Comparison of ENCODE assay signal across 1 cellular context in the genomic region with DNA sequence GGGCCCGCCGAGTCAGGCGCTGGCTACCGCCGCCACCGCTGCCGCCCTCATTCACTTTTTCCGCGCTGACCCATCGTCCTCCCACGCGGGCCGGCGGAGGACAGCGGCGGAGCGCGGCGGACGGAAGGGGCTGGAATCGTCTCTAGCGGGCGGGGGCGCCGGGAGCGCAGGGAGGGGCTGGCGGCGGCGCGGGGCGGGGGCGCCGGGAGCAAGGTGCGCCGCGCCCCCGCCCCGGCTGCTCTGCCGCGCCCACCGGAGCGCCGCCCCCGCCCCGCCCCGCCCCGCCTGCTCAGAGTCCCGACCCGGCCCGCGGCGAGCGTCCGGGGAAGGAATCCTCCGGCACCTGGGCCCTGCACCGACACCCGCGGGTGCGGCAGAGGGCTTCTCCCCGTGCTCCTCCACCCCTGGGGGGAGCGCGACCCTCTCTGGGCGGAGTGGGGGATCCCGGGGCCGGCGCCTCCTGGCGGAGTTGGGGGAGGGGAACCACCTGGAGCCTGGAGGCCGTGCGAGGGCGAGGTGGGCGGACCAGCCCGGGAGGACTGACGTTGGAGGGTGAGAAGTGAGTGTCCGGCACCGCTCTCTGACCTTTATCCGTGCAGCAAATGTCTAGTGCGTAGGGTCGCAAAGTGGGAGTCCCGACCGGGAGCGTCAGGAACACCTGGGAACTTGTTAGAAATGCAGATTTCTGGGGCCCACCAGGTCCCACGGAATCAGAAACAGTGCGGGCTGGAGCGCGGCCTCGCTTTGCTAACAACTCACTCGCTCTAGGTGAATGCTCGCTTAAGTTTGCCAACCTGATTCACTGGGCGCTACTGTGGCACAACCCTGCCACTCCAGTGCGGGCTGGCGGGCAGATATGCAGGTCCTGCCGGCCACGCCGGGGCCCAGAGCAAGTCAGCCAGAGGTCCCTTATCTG.
A peak's percentile ranks its signal among the peaks of the same experiment; 100 is the strongest.
TF ChIP-seq lines count a peak whose summit lies in the region.

A gene with protein sequence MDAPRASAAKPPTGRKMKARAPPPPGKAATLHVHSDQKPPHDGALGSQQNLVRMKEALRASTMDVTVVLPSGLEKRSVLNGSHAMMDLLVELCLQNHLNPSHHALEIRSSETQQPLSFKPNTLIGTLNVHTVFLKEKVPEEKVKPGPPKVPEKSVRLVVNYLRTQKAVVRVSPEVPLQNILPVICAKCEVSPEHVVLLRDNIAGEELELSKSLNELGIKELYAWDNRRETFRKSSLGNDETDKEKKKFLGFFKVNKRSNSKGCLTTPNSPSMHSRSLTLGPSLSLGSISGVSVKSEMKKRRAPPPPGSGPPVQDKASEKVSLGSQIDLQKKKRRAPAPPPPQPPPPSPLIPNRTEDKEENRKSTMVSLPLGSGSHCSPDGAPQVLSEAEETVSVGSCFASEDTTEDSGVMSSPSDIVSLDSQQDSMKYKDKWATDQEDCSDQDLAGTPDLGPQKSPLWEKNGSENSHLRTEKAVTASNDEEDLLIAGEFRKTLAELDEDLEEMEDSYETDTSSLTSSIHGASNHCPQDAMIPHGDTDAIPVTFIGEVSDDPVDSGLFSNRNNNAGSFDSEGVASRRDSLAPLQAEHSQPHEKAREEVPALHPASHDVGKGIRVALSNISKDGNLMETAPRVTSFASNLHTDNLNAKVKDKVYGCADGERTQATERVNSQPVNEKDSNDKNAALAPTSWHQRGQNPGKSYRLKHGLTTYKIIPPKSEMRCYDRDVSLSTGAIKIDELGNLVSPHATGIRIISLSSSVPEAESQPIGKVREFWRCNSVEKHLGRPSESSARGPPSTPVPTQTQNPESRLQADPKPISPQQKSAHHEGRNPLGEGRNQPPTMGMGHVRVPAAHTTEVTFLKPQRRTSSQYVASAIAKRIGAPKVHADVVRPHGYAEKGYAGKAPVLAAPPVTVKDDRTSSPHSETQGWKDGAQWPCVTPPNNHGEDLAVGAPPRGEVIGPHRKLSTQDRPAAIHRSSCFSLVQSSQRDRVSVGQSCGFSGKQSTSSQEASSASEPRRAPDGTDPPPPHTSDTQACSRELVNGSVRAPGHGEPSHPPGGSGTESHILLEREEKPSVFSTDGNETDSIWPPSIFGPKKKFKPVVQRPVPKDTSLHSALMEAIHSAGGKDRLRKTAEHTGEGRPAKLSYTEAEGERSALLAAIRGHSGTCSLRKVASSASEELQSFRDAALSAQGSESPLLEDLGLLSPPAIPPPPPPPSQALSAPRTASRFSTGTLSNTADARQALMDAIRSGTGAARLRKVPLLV (minus strand): TSS at position 144 of the 916 bp plus-strand sequence. CDS start 176 bp downstream, outside the sequence.

TF ChIP-seq in K562, 482 proteins besides CTCF, POLR2A, EP300 and RAD21:
- TF ChIP-seq TARDBP (IDR thresholded peaks at IDR 0.05) (no peak), BRCA1 (IDR thresholded peaks at IDR 0.05) (no peak), BRCA1 (CRISPR knock-in tag; IDR thresholded peaks at IDR 0.05) (0 out of 2 replicates have a peak, but pooled peaks have one; percentile 43), ZNF830 (CRISPR knock-in tag; IDR thresholded peaks at IDR 0.05) (no peak), EGR1 (conservative IDR thresholded peaks at IDR 0.05) (0 out of 2 replicates have a peak, but pooled peaks have one; percentile 5), HIVEP1 (CRISPR knock-in tag; IDR thresholded peaks at IDR 0.05) (no peak), GATAD2A (IDR thresholded peaks at IDR 0.05) (no peak), ZNF263 (CRISPR knock-in tag; IDR thresholded peaks at IDR 0.05; ENCODE audit: borderline replicate concordance) (peak; percentile 61), SLC30A9 (CRISPR knock-in tag; IDR thresholded peaks at IDR 0.05) (no peak), HDAC1 (IDR thresholded peaks at IDR 0.05) (no peak), KLF13 (tag; IDR thresholded peaks at IDR 0.05; ENCODE audit: borderline replicate concordance, low read depth) (no peak), PHF8 (IDR thresholded peaks at IDR 0.05; ENCODE audit: borderline replicate concordance, low read length) (peak; percentile 39; the same call in 1 of the 2 replicates), CHCHD3 (CRISPR knock-in tag; IDR thresholded peaks at IDR 0.05) (no peak), POLR2AphosphoS2 (IDR thresholded peaks at IDR 0.05; ENCODE audit: low read length) (no peak), MAFK (IDR thresholded peaks at IDR 0.05; ENCODE audit: low read length) (no peak), RBM34 (IDR thresholded peaks at IDR 0.05; ENCODE audit: borderline replicate concordance, insufficient read depth, low read length) (no peak), ERF (CRISPR knock-in tag; IDR thresholded peaks at IDR 0.05) (no peak), SIX5 (IDR thresholded peaks at IDR 0.05; ENCODE audit: borderline replicate concordance in 1 of 2, insufficient read depth in 1 of 2, low read depth in 1 of 2, low read length in 2 of 2) (no peak), KAT7 (CRISPR knock-in tag; IDR thresholded peaks at IDR 0.05; ENCODE audit: borderline replicate concordance) (0 out of 2 replicates have a peak, but pooled peaks have one; percentile 45), ZFX (CRISPR knock-in tag; IDR thresholded peaks at IDR 0.05) (peak; percentile 54), ZNF12 (CRISPR knock-in tag; IDR thresholded peaks at IDR 0.05) (no peak), TEAD4 (IDR thresholded peaks at IDR 0.05; ENCODE audit: low read length) (no peak), TEAD4 (CRISPR knock-in tag; IDR thresholded peaks at IDR 0.05; ENCODE audit: borderline replicate concordance) (no peak), FOXJ2 (tag; IDR thresholded peaks at IDR 0.05) (no peak), RBM15 (IDR thresholded peaks at IDR 0.05; ENCODE audit: insufficient read depth, low read length) (no peak)
- TF ChIP-seq, protein P1, sequence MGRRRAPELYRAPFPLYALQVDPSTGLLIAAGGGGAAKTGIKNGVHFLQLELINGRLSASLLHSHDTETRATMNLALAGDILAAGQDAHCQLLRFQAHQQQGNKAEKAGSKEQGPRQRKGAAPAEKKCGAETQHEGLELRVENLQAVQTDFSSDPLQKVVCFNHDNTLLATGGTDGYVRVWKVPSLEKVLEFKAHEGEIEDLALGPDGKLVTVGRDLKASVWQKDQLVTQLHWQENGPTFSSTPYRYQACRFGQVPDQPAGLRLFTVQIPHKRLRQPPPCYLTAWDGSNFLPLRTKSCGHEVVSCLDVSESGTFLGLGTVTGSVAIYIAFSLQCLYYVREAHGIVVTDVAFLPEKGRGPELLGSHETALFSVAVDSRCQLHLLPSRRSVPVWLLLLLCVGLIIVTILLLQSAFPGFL (CRISPR knock-in tag; IDR thresholded peaks at IDR 0.05), result no peak
- TF ChIP-seq, protein P2, sequence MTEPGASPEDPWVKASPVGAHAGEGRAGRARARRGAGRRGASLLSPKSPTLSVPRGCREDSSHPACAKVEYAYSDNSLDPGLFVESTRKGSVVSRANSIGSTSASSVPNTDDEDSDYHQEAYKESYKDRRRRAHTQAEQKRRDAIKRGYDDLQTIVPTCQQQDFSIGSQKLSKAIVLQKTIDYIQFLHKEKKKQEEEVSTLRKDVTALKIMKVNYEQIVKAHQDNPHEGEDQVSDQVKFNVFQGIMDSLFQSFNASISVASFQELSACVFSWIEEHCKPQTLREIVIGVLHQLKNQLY (CRISPR knock-in tag; conservative IDR thresholded peaks at IDR 0.05), result no peak
- TF ChIP-seq, protein P3, sequence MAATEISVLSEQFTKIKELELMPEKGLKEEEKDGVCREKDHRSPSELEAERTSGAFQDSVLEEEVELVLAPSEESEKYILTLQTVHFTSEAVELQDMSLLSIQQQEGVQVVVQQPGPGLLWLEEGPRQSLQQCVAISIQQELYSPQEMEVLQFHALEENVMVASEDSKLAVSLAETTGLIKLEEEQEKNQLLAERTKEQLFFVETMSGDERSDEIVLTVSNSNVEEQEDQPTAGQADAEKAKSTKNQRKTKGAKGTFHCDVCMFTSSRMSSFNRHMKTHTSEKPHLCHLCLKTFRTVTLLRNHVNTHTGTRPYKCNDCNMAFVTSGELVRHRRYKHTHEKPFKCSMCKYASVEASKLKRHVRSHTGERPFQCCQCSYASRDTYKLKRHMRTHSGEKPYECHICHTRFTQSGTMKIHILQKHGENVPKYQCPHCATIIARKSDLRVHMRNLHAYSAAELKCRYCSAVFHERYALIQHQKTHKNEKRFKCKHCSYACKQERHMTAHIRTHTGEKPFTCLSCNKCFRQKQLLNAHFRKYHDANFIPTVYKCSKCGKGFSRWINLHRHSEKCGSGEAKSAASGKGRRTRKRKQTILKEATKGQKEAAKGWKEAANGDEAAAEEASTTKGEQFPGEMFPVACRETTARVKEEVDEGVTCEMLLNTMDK (IDR thresholded peaks at IDR 0.05; ENCODE audit: borderline replicate concordance, insufficient read depth, low read depth, low read length, poor library complexity, severe bottlenecking), result no peak
- TF ChIP-seq, protein P4, sequence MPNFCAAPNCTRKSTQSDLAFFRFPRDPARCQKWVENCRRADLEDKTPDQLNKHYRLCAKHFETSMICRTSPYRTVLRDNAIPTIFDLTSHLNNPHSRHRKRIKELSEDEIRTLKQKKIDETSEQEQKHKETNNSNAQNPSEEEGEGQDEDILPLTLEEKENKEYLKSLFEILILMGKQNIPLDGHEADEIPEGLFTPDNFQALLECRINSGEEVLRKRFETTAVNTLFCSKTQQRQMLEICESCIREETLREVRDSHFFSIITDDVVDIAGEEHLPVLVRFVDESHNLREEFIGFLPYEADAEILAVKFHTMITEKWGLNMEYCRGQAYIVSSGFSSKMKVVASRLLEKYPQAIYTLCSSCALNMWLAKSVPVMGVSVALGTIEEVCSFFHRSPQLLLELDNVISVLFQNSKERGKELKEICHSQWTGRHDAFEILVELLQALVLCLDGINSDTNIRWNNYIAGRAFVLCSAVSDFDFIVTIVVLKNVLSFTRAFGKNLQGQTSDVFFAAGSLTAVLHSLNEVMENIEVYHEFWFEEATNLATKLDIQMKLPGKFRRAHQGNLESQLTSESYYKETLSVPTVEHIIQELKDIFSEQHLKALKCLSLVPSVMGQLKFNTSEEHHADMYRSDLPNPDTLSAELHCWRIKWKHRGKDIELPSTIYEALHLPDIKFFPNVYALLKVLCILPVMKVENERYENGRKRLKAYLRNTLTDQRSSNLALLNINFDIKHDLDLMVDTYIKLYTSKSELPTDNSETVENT (CRISPR knock-in tag; IDR thresholded peaks at IDR 0.05), result no peak
- TF ChIP-seq, protein P5, sequence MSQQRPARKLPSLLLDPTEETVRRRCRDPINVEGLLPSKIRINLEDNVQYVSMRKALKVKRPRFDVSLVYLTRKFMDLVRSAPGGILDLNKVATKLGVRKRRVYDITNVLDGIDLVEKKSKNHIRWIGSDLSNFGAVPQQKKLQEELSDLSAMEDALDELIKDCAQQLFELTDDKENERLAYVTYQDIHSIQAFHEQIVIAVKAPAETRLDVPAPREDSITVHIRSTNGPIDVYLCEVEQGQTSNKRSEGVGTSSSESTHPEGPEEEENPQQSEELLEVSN (IDR thresholded peaks at IDR 0.05; ENCODE audit: borderline replicate concordance in 1 of 2, extremely low read depth in 1 of 2, insufficient read depth in 1 of 2, insufficient read length in 1 of 2, low read depth in 1 of 2, low read length in 1 of 2, poor library complexity in 1 of 2, severe bottlenecking in 1 of 2), result peak in 1 of 2 experiments; percentile 15
- TF ChIP-seq, protein P6, sequence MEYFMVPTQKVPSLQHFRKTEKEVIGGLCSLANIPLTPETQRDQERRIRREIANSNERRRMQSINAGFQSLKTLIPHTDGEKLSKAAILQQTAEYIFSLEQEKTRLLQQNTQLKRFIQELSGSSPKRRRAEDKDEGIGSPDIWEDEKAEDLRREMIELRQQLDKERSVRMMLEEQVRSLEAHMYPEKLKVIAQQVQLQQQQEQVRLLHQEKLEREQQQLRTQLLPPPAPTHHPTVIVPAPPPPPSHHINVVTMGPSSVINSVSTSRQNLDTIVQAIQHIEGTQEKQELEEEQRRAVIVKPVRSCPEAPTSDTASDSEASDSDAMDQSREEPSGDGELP (CRISPR knock-in tag; IDR thresholded peaks at IDR 0.05; ENCODE audit: borderline replicate concordance), result peak; percentile 32; the same call in 1 of the 2 replicates
